ENCODE assay signal across 9 cellular contexts in genomic region chr17:64147110-64148016, GRCh38. TPM values are rescaled to one million over a fixed set of nuclear protein-coding genes. Genes with fewer than 3 reads are reported as not detected.
DNase-seq lines count a peak whose midpoint lies in the region; ATAC-seq and TF ChIP-seq lines count a peak whose summit lies in the region.
"Had no signal": no experiment of that assay in that cellular context is flagged by ENCODE, and none has a peak within 500 bp of the region (broad histone marks: within the 10 kb centered on the region; RNA-seq: fewer than 3 reads in every experiment).

No MANE protein-coding gene starts in this region.

- H3K27ac ChIP-seq in angular gyrus (ENCODE audit: low read depth, low read length) (peak overlapping the region; percentile 95), mesenchymal stem cell (ENCODE audit: low read length, poor library complexity, severe bottlenecking) (no peak overlapping the region)

- H3K27me3 ChIP-seq in Caco-2 (replicated peaks; ENCODE audit: control insufficient read depth, insufficient read depth, low read length) (no peaks in the 10 kb centered on the region), mesenchymal stem cell (ENCODE audit: control insufficient read depth in 1 of 2, insufficient read depth in 1 of 2, low read length in 2 of 2) (no peaks in the 10 kb centered on the region)

- peak overlapping the region; percentile 81 for H3K4me3 ChIP-seq in Caco-2 (ENCODE audit: low read depth, low read length)
- H3K4me3 ChIP-seq in mesenchymal stem cell (ENCODE audit: insufficient read depth in 1 of 2, low read depth in 1 of 2, low read length in 2 of 2) = peak overlapping the region in 1 of 2 experiments; percentile 93

- peak overlapping the region; percentile 97 for H3K9ac ChIP-seq in mesenchymal stem cell (ENCODE audit: low read length)

- H3K9me3 Mint-ChIP-seq in Caco-2 (ENCODE audit: unreplicated experiment) = no peaks in the 10 kb centered on the region
- H3K9me3 Mint-ChIP-seq: T-helper 1 cell treated with Interleukin-12 subunit alpha and Interleukin-12 subunit beta and Interleukin-4 antibody, amounts not matched to agents 30 μg/mL and 1 μg/mL, for 36 hours had no signal

- H2BK120ac ChIP-seq in mesenchymal stem cell (ENCODE audit: low read depth, low read length) = no peak overlapping the region

- no peak overlapping the region for H3K18ac ChIP-seq in mesenchymal stem cell (ENCODE audit: low read depth in 1 of 2, low read length in 2 of 2)

- peak; percentile 36 to 56 for DNase-seq in Caco-2
- peak; percentile 67 for DNase-seq in HT1080 (ENCODE audit: low read depth)
- DNase-seq in mesenchymal stem cell = peak; percentile 27
- DNase-seq in KG1 (lab: John Stamatoyannopoulos, UW) = no peak
- no peak for DNase-seq in HPDE6-E6E7 (ENCODE audit: extremely low spot score)

- H4K91ac ChIP-seq in mesenchymal stem cell (ENCODE audit: low read length) = no peak overlapping the region

- peaks cover 8% of the 10 kb centered on the region for H3K36me3 Mint-ChIP-seq in Caco-2 (ENCODE audit: insufficient read depth, unreplicated experiment)

- intact Hi-C loops in Caco-2 (cut with micrococcal nuclease; ENCODE audit: unreplicated experiment) = loop anchor here (1.0 to 5.0 kb wide), 2 partner anchors 115 to 135 kb away; partner anchors contain the start of gene TEX2

- 41% methylated on average over 10 of the region's 15 CpGs for WGBS in mesenchymal stem cell

- H3K79me1 ChIP-seq in mesenchymal stem cell (replicated peaks; ENCODE audit: low read length, poor library complexity, severe bottlenecking) = no peaks in the 10 kb centered on the region

- ATAC-seq in HG03469 (IDR thresholded peaks at IDR 0.05; ENCODE audit: unreplicated experiment) = no peak
- no peak for ATAC-seq in GM19328 (IDR thresholded peaks at IDR 0.05; ENCODE audit: unreplicated experiment)

- no peak overlapping the region for H2BK5ac ChIP-seq in mesenchymal stem cell (ENCODE audit: low read depth, low read length, poor library complexity, severe bottlenecking)

- peak overlapping the region; percentile 35 for H4K8ac ChIP-seq in mesenchymal stem cell (ENCODE audit: low read length)

- H2AK5ac ChIP-seq in mesenchymal stem cell (ENCODE audit: low read length, severe bottlenecking) = no peak overlapping the region

- H3K4me3 Mint-ChIP-seq in Caco-2 (ENCODE audit: unreplicated experiment) = peak overlapping the region; percentile 40

- H3K4me1 ChIP-seq in Caco-2 (no peaks in the 10 kb centered on the region), mesenchymal stem cell (ENCODE audit: control insufficient read depth, insufficient read depth, low read depth, low read length) (peaks cover 6% of the 10 kb centered on the region)

- CTCF ChIA-PET in Caco-2 (lab: Charles Lee) = interaction anchor here (4.6 kb wide), 1 partner anchor 14 kb away, joined by 19 read pairs; no protein-coding TSS in a partner anchor

- no TSS peak for BruUV-seq in Caco-2 (replicated peaks; lab: Mats Ljungman, UMichigan)

- H2AFZ ChIP-seq in mesenchymal stem cell (ENCODE audit: low read depth, low read length) = no peak overlapping the region

- H3K4me1 Mint-ChIP-seq in Caco-2 (ENCODE audit: low read depth, unreplicated experiment) = peaks cover 20% of the 10 kb centered on the region

- peak overlapping the region; percentile 64 for H3K4me2 ChIP-seq in mesenchymal stem cell (ENCODE audit: low read length, poor library complexity, severe bottlenecking)

- no peak overlapping the region for H3K14ac ChIP-seq in mesenchymal stem cell (ENCODE audit: low read length in 2 of 2)

- no peak overlapping the region for H2BK15ac ChIP-seq in mesenchymal stem cell (ENCODE audit: low read depth, poor library complexity, severe bottlenecking)

- no peaks in the 10 kb centered on the region for H3K36me3 ChIP-seq in Caco-2 (ENCODE audit: control insufficient read depth, insufficient read depth, low read length)
- peaks cover 0 to 40% of the 10 kb centered on the region in 2 experiments for H3K36me3 ChIP-seq in mesenchymal stem cell (ENCODE audit: control insufficient read depth in 1 of 2, insufficient read depth in 2 of 2, low read depth in 1 of 2, low read length in 2 of 2)

- POLR2A ChIA-PET in Caco-2 (lab: Charles Lee) = interaction anchor here (0.5 to 1.5 kb wide), 3 partner anchors 12 to 155 kb away, joined by 3 to 5 read pairs (median 3); no protein-coding TSS in a partner anchor

- no peak overlapping the region for H3K23ac ChIP-seq in mesenchymal stem cell (ENCODE audit: low read length in 2 of 2)

- H3K27ac Mint-ChIP-seq in Caco-2 (ENCODE audit: unreplicated experiment) = no peak overlapping the region

- no peak for TF ChIP-seq CTCF in Caco-2 (IDR thresholded peaks at IDR 0.05; ENCODE audit: insufficient read depth in 1 of 2, low read depth in 1 of 2, low read length in 1 of 2, severe bottlenecking in 1 of 2, unreplicated experiment in 1 of 2)

- H2BK12ac ChIP-seq in mesenchymal stem cell (ENCODE audit: low read length in 2 of 2) = no peak overlapping the region

- peak overlapping the region in 1 of 2 experiments; percentile 46 for H3K4ac ChIP-seq in mesenchymal stem cell (ENCODE audit: low read depth in 1 of 2, low read length in 2 of 2)

- H3K9me3 ChIP-seq in Caco-2 = no peaks in the 10 kb centered on the region
- H3K9me3 ChIP-seq in mesenchymal stem cell (ENCODE audit: control insufficient read depth, low read length) = no peaks in the 10 kb centered on the region

- no peaks in the 10 kb centered on the region for H3K27me3 Mint-ChIP-seq in Caco-2 (ENCODE audit: insufficient read depth, unreplicated experiment)

RNA-seq across cellular contexts. Expression of gene ERN1, which starts 17.4 kb away (rescaled TPM):
- 24.3 and 27.5 TPM in 2 replicates for total RNA-seq in Caco-2 (2022)
- total RNA-seq in HT1080 (2014; rRNA removed; shearing (Covaris generic)) = 2.5 and 4.6 TPM in 2 replicates
- polyA plus RNA-seq in HT1080 (2015; cell fraction: cytosol; rRNA removed) = 3.5 and 4.2 TPM in 2 replicates
- 6.9 and 7.1 TPM in 2 replicates for polyA plus RNA-seq in HT1080 (2015; cell fraction: nucleus; rRNA removed)
- polyA plus RNA-seq in mesenchymal stem cell (2013, experiment 1 of 2) = 2.8 TPM
- 3.3 TPM for polyA plus RNA-seq in mesenchymal stem cell (2013, experiment 2 of 2)

Comparison
In these comparisons a context has a peak if more than half of its experiments do, and no peak if none do; other contexts are left out.
1. DNase-seq: peak in Caco-2 (2 of 2), HT1080 (single experiment) and mesenchymal stem cell (single experiment); none in KG1 (single experiment) and HPDE6-E6E7 (single experiment).